In the genomic region with DNA sequence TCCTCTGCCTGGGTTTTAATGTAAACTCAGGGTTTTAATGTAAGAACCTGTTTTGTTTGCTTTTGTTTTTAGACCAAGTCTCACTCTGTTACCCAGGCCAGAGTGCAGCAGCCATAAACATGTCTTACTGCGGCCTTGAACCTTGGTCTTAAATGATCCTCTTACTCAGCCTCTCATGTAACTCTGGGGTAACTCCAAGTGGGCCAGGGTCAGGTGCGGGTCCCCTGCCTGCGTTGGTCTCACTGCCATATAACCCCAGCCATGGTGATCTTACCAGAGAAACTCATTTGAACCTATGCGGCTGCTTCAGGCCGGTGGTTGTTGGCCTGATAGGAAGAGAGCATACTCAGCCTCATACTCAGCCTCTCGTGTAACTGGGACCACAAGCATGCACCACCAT, we compare ENCODE assay signal across 1 cellular context.
A peak's percentile ranks its signal among the peaks of the same experiment; 100 is the strongest.
TF ChIP-seq lines count a peak whose summit lies in the region.

No MANE protein-coding gene starts in this region.

TF ChIP-seq in HepG2, 621 proteins besides CTCF, POLR2A, EP300 and RAD21 (continues in another document):
- TF ChIP-seq NFKBIZ (CRISPR knock-in tag; IDR thresholded peaks at IDR 0.05) (no peak), ZNF224 (CRISPR knock-in tag; IDR thresholded peaks at IDR 0.05) (no peak), CREB3 (CRISPR knock-in tag; IDR thresholded peaks at IDR 0.05) (no peak), MTA1 (CRISPR knock-in tag; IDR thresholded peaks at IDR 0.05; ENCODE audit: borderline replicate concordance) (no peak; the same call in 1 of the 2 replicates), EZH2 (conservative IDR thresholded peaks at IDR 0.05; ENCODE audit: low read depth, low read length) (no peak), POGZ (CRISPR knock-in tag; IDR thresholded peaks at IDR 0.05) (peak; percentile 55), ZNF609 (CRISPR knock-in tag; IDR thresholded peaks at IDR 0.05; ENCODE audit: borderline replicate concordance) (peak; percentile 15; the same call in 1 of the 2 replicates), PHF21A (CRISPR knock-in tag; IDR thresholded peaks at IDR 0.05) (peak; percentile 63; the same call in 1 of the 2 replicates), U2AF2 (IDR thresholded peaks at IDR 0.05; ENCODE audit: low read depth, low read length) (no peak), ZNF713 (CRISPR knock-in tag; IDR thresholded peaks at IDR 0.05) (no peak), PAX8 (CRISPR knock-in tag; IDR thresholded peaks at IDR 0.05; ENCODE audit: borderline replicate concordance) (no peak), MBD4 (IDR thresholded peaks at IDR 0.05; ENCODE audit: borderline replicate concordance, low read length) (no peak), ERF (CRISPR knock-in tag; IDR thresholded peaks at IDR 0.05) (no peak), FOXP1 (IDR thresholded peaks at IDR 0.05) (no peak), FOXP1 (CRISPR knock-in tag; IDR thresholded peaks at IDR 0.05) (peak; percentile 74), ZNF672 (CRISPR knock-in tag; IDR thresholded peaks at IDR 0.05) (no peak), BORCS8-MEF2B (CRISPR knock-in tag; IDR thresholded peaks at IDR 0.05) (no peak), TBL1XR1 (IDR thresholded peaks at IDR 0.05; ENCODE audit: borderline replicate concordance, low read length, partially characterized antibody) (no peak), HOXA3 (CRISPR knock-in tag; IDR thresholded peaks at IDR 0.05) (peak; percentile 24; the same call in 1 of the 2 replicates), TMF1 (CRISPR knock-in tag; IDR thresholded peaks at IDR 0.05; ENCODE audit: low read depth) (no peak), NR2C2 (CRISPR knock-in tag; IDR thresholded peaks at IDR 0.05; ENCODE audit: borderline replicate concordance) (peak; percentile 25; the same call in 1 of the 2 replicates), GRHL1 (CRISPR knock-in tag; conservative IDR thresholded peaks at IDR 0.05) (no peak), ZMAT5 (CRISPR knock-in tag; IDR thresholded peaks at IDR 0.05; ENCODE audit: borderline replicate concordance, low read depth) (no peak), SOX6 (IDR thresholded peaks at IDR 0.05) (no peak), SOX6 (CRISPR knock-in tag; IDR thresholded peaks at IDR 0.05) (peak; percentile 66), ADNP (CRISPR knock-in tag; IDR thresholded peaks at IDR 0.05) (no peak), HNF4G (IDR thresholded peaks at IDR 0.05; ENCODE audit: borderline replicate concordance, low read depth, low read length) (peak; percentile 67), HNF4G (CRISPR knock-in tag; IDR thresholded peaks at IDR 0.05; ENCODE audit: borderline replicate concordance, low read depth) (0 out of 2 replicates have a peak, but pooled peaks have one; percentile 27), PRMT3 (CRISPR knock-in tag; IDR thresholded peaks at IDR 0.05; ENCODE audit: borderline replicate concordance, low read depth) (no peak), LRRFIP1 (CRISPR knock-in tag; conservative IDR thresholded peaks at IDR 0.05) (no peak), REXO4 (CRISPR knock-in tag; IDR thresholded peaks at IDR 0.05; ENCODE audit: borderline replicate concordance) (no peak), KAT2B (IDR thresholded peaks at IDR 0.05; ENCODE audit: borderline replicate concordance, low read depth, low read length) (no peak), NR2F6 (IDR thresholded peaks at IDR 0.05) (peak; percentile 45; the same call in 1 of the 2 replicates), NR2F6 (CRISPR knock-in tag; IDR thresholded peaks at IDR 0.05) (peak; percentile 40; the same call in 1 of the 2 replicates), GATA4 (IDR thresholded peaks at IDR 0.05; ENCODE audit: borderline replicate concordance, low read depth) (no peak), TBX2 (CRISPR knock-in tag; IDR thresholded peaks at IDR 0.05; ENCODE audit: borderline replicate concordance) (peak; percentile 29; the same call in 1 of the 2 replicates), FOSL2 (CRISPR knock-in tag; IDR thresholded peaks at IDR 0.05) (peak; percentile 70)
- TF ChIP-seq, protein P1, sequence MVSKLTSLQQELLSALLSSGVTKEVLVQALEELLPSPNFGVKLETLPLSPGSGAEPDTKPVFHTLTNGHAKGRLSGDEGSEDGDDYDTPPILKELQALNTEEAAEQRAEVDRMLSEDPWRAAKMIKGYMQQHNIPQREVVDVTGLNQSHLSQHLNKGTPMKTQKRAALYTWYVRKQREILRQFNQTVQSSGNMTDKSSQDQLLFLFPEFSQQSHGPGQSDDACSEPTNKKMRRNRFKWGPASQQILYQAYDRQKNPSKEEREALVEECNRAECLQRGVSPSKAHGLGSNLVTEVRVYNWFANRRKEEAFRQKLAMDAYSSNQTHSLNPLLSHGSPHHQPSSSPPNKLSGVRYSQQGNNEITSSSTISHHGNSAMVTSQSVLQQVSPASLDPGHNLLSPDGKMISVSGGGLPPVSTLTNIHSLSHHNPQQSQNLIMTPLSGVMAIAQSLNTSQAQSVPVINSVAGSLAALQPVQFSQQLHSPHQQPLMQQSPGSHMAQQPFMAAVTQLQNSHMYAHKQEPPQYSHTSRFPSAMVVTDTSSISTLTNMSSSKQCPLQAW (CRISPR knock-in tag; IDR thresholded peaks at IDR 0.05), result peak; percentile 64; the same call in 1 of the 2 replicates
- TF ChIP-seq, protein P2, sequence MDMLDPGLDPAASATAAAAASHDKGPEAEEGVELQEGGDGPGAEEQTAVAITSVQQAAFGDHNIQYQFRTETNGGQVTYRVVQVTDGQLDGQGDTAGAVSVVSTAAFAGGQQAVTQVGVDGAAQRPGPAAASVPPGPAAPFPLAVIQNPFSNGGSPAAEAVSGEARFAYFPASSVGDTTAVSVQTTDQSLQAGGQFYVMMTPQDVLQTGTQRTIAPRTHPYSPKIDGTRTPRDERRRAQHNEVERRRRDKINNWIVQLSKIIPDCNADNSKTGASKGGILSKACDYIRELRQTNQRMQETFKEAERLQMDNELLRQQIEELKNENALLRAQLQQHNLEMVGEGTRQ (IDR thresholded peaks at IDR 0.05; ENCODE audit: low read depth, low read length), result no peak
- TF ChIP-seq, protein P2 (CRISPR knock-in tag; IDR thresholded peaks at IDR 0.05; ENCODE audit: borderline replicate concordance), result no peak
- TF ChIP-seq, protein P3, sequence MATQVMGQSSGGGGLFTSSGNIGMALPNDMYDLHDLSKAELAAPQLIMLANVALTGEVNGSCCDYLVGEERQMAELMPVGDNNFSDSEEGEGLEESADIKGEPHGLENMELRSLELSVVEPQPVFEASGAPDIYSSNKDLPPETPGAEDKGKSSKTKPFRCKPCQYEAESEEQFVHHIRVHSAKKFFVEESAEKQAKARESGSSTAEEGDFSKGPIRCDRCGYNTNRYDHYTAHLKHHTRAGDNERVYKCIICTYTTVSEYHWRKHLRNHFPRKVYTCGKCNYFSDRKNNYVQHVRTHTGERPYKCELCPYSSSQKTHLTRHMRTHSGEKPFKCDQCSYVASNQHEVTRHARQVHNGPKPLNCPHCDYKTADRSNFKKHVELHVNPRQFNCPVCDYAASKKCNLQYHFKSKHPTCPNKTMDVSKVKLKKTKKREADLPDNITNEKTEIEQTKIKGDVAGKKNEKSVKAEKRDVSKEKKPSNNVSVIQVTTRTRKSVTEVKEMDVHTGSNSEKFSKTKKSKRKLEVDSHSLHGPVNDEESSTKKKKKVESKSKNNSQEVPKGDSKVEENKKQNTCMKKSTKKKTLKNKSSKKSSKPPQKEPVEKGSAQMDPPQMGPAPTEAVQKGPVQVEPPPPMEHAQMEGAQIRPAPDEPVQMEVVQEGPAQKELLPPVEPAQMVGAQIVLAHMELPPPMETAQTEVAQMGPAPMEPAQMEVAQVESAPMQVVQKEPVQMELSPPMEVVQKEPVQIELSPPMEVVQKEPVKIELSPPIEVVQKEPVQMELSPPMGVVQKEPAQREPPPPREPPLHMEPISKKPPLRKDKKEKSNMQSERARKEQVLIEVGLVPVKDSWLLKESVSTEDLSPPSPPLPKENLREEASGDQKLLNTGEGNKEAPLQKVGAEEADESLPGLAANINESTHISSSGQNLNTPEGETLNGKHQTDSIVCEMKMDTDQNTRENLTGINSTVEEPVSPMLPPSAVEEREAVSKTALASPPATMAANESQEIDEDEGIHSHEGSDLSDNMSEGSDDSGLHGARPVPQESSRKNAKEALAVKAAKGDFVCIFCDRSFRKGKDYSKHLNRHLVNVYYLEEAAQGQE (IDR thresholded peaks at IDR 0.05; ENCODE audit: borderline replicate concordance in 1 of 2, low read depth in 1 of 2, low read length in 2 of 2), result no peak
